In genomic region chr2:112257575-112257974, GRCh38 we compare ENCODE assay signal across 18 cellular contexts. TPM values are rescaled to one million over a fixed set of nuclear protein-coding genes. Genes with fewer than 3 reads are reported as not detected.
DNase-seq lines count a peak whose midpoint lies in the region; FAIRE-seq and TF ChIP-seq lines count a peak whose summit lies in the region.
"Had no signal": no experiment of that assay in that cellular context is flagged by ENCODE, and none has a peak within 500 bp of the region (broad histone marks: within the 10 kb centered on the region; RNA-seq: fewer than 3 reads in every experiment).

No MANE protein-coding gene starts in this region.

- intact Hi-C loops in mammary epithelial cell (cut with micrococcal nuclease) (loop anchor here (5.0 to 10.0 kb wide), 6 partner anchors 63 to 467 kb away; partner anchors contain the start of genes CHCHD5, NT5DC4, TMEM87B and TTL), breast epithelium (cut with DNase I; ENCODE audit: low total_unique reads) (no loop called here), endothelial cell of umbilical vein (cut with micrococcal nuclease) (loop anchor here (5.0 kb wide), 5 partner anchors 120 to 370 kb away; partner anchors contain the start of genes FBLN7, RGPD8 and TMEM87B), uterus (cut with DNase I; ENCODE audit: low total_unique reads) (no loop called here)

- H4K20me1 ChIP-seq in mammary epithelial cell (ENCODE audit: insufficient read depth, low read length) (no peaks in the 10 kb centered on the region), endothelial cell of umbilical vein (replicated peaks; ENCODE audit: control insufficient read depth, extremely low read depth, insufficient read depth, low read length) (no peaks in the 10 kb centered on the region), MM.1S (ENCODE audit: insufficient read depth, low read length) (no peaks in the 10 kb centered on the region)

- H3K36me3 ChIP-seq in mammary epithelial cell (ENCODE audit: insufficient read depth, low read length) (no peaks in the 10 kb centered on the region), breast epithelium (no peaks in the 10 kb centered on the region), endothelial cell of umbilical vein (ENCODE audit: control insufficient read depth in 2 of 2, extremely low read depth in 1 of 2, insufficient read depth in 2 of 2, low read length in 2 of 2) (no peaks in the 10 kb centered on the region), uterus (no peaks in the 10 kb centered on the region), MM.1S (replicated peaks; ENCODE audit: insufficient read depth, low read length) (no peaks in the 10 kb centered on the region)
- H3K36me3 ChIP-seq: heart right ventricle, sigmoid colon, SJSA1 had no signal

- H3K9ac ChIP-seq in mammary epithelial cell (ENCODE audit: insufficient read depth, low read length) (no peak overlapping the region), endothelial cell of umbilical vein (replicated peaks; ENCODE audit: extremely low read depth, insufficient read depth, low read length) (no peak overlapping the region), MM.1S (ENCODE audit: low read length) (no peak overlapping the region)

- 68% methylated on average over 4 of the region's 4 CpGs for WGBS in mammary epithelial cell (ENCODE audit: low coverage, missing lambda C conversion rate)

- dilution Hi-C loops in mammary epithelial cell (cut with HindIII; ENCODE audit: low sequenced_read_pairs) (no loop called here), endothelial cell of umbilical vein (cut with MboI; ENCODE audit: extremely low pct_ligation_motif_present, low sequenced_read_pairs) (no loop called here)

- no peak overlapping the region for H3K4me2 ChIP-seq in mammary epithelial cell (ENCODE audit: insufficient read depth, low read depth, low read length)
- no peak overlapping the region for H3K4me2 ChIP-seq in endothelial cell of umbilical vein (ENCODE audit: insufficient read depth, low read length)
- H3K4me2 ChIP-seq in MM.1S (ENCODE audit: low read depth, low read length) = no peak overlapping the region

- H3K27ac ChIP-seq in mammary epithelial cell (ENCODE audit: insufficient read depth, low read depth, low read length) = no peak overlapping the region
- H3K27ac ChIP-seq in breast epithelium = no peak overlapping the region
- no peak overlapping the region for H3K27ac ChIP-seq in endothelial cell of umbilical vein (ENCODE audit: insufficient read depth, low read depth, low read length)
- no peak overlapping the region for H3K27ac ChIP-seq in uterus
- no peak overlapping the region for H3K27ac ChIP-seq in MM.1S (ENCODE audit: low read length)
- H3K27ac ChIP-seq: heart right ventricle, sigmoid colon, SJSA1 had no signal

- no peak for TF ChIP-seq POLR2A in breast epithelium (IDR thresholded peaks at IDR 0.05)
- TF ChIP-seq POLR2A in endothelial cell of umbilical vein (IDR thresholded peaks at IDR 0.05; ENCODE audit: low read depth, low read length) = no peak
- no peak for TF ChIP-seq POLR2A in uterus (IDR thresholded peaks at IDR 0.05)

- 0 out of 2 replicates have a peak, but pooled peaks cover 3% of the 10 kb centered on the region for H3F3A ChIP-seq in MM.1S (ENCODE audit: insufficient read depth, low read length)

- FAIRE-seq in endothelial cell of umbilical vein (lab: Jason Lieb, UNC) = no peak
- FAIRE-seq: colon, keratinocyte had no signal

- no peak overlapping the region for H3K4me3 ChIP-seq in mammary epithelial cell (replicated peaks in 1 of 3; ENCODE audit: insufficient read depth in 1 of 3, low read depth in 2 of 3, low read length in 3 of 3)
- H3K4me3 ChIP-seq in breast epithelium = no peak overlapping the region
- H3K4me3 ChIP-seq in endothelial cell of umbilical vein (replicated peaks in 1 of 3; ENCODE audit: insufficient read depth in 1 of 3, low read depth in 1 of 3, low read length in 3 of 3) = no peak overlapping the region
- no peak overlapping the region for H3K4me3 ChIP-seq in uterus
- no peak overlapping the region for H3K4me3 ChIP-seq in MM.1S (ENCODE audit: low read length)
- H3K4me3 ChIP-seq: heart right ventricle, sigmoid colon, SJSA1 had no signal

- DNase-seq in mammary epithelial cell = peak; percentile 65
- no peak for DNase-seq in breast epithelium (ENCODE audit: low spot score in 2 of 2)
- DNase-seq in NCI-H226 = peak; percentile 44
- no peak for DNase-seq in endothelial cell of umbilical vein (ENCODE audit: low read depth, low spot score)
- DNase-seq in stromal cell of bone marrow (ENCODE audit: low read depth) = peak; percentile 47
- DNase-seq in LoVo (ENCODE audit: low spot score) = no peak
- DNase-seq in uterus = no peak
- no peak for DNase-seq in MM.1S
- DNase-seq: amniotic stem cell; Caco-2; heart right ventricle; NCI-H345; sigmoid colon; stimulated activated CD4-positive, alpha-beta T cell treated with anti-CD3 and anti-CD28 coated beads, Interleukin-4, amount 100 ng/mL, for 4 hours; trophoblast cell had no signal

- H2AFZ ChIP-seq in mammary epithelial cell (ENCODE audit: low read depth, low read length) (no peak overlapping the region), endothelial cell of umbilical vein (ENCODE audit: low read depth, low read length) (peak overlapping the region; percentile 58), MM.1S (ENCODE audit: low read length) (no peak overlapping the region)

- no peaks in the 10 kb centered on the region for H3K9me3 ChIP-seq in mammary epithelial cell (replicated peaks; ENCODE audit: insufficient read depth, low read length)
- H3K9me3 ChIP-seq in breast epithelium = peaks cover 0 to 2% of the 10 kb centered on the region in 2 donors
- no peaks in the 10 kb centered on the region for H3K9me3 ChIP-seq in endothelial cell of umbilical vein (replicated peaks; ENCODE audit: control insufficient read depth, insufficient read depth, low read length)
- no peaks in the 10 kb centered on the region for H3K9me3 ChIP-seq in uterus
- H3K9me3 ChIP-seq in MM.1S (replicated peaks; ENCODE audit: insufficient read depth, low read length) = no peaks in the 10 kb centered on the region
- H3K9me3 ChIP-seq: Caco-2, sigmoid colon, SJSA1 had no signal

- H3K9me2 ChIP-seq in MM.1S (replicated peaks; ENCODE audit: insufficient read depth, low read length) = no peaks in the 10 kb centered on the region

- H3K79me2 ChIP-seq in mammary epithelial cell (ENCODE audit: insufficient read depth, low read length) (peaks cover 18% of the 10 kb centered on the region), endothelial cell of umbilical vein (ENCODE audit: control insufficient read depth, insufficient read depth, low read length) (peaks cover 6% of the 10 kb centered on the region), MM.1S (ENCODE audit: low read length) (peaks cover 16% of the 10 kb centered on the region)

- in situ Hi-C loops in mammary epithelial cell (cut with MboI; ENCODE audit: low sequenced_read_pairs in 2 of 2) = no loop called here

- H3K4me1 ChIP-seq in mammary epithelial cell (ENCODE audit: insufficient read depth, low read length) = peaks cover 9% of the 10 kb centered on the region
- peaks cover 0 to 6% of the 10 kb centered on the region in 2 donors for H3K4me1 ChIP-seq in breast epithelium
- H3K4me1 ChIP-seq in endothelial cell of umbilical vein (ENCODE audit: control insufficient read depth, extremely low read depth, insufficient read depth, low read length) = peaks cover 13% of the 10 kb centered on the region
- H3K4me1 ChIP-seq in uterus = no peaks in the 10 kb centered on the region
- peaks cover 10% of the 10 kb centered on the region; the same call in 1 of the 2 replicates for H3K4me1 ChIP-seq in MM.1S (ENCODE audit: low read length)

- no peak for TF ChIP-seq CTCF in mammary epithelial cell (conservative IDR thresholded peaks at IDR 0.05 in 1 of 2, IDR thresholded peaks at IDR 0.05 in 1 of 2; ENCODE audit: extremely low read depth in 1 of 2, insufficient read depth in 1 of 2, low read depth in 1 of 2, low read length in 2 of 2)
- TF ChIP-seq CTCF in breast epithelium (IDR thresholded peaks at IDR 0.05) = no peak
- TF ChIP-seq CTCF in endothelial cell of umbilical vein (IDR thresholded peaks at IDR 0.05; ENCODE audit: extremely low read depth in 1 of 2, insufficient read depth in 1 of 2, low read depth in 1 of 2, low read length in 2 of 2) = no peak
- TF ChIP-seq CTCF in uterus (IDR thresholded peaks at IDR 0.05) = no peak
- TF ChIP-seq CTCF in MM.1S (IDR thresholded peaks at IDR 0.05; ENCODE audit: low read length) = no peak

- CTCF ChIA-PET in mammary epithelial cell (lab: Charles Lee; ENCODE audit: low non-redundant PET) = no interaction called here
- CTCF ChIA-PET in endothelial cell of umbilical vein (lab: Charles Lee) = no interaction called here

- no peaks in the 10 kb centered on the region for H3K9me1 ChIP-seq in endothelial cell of umbilical vein (replicated peaks; ENCODE audit: control insufficient read depth, extremely low read depth, insufficient read depth, low read length)

- H3K27me3 ChIP-seq in mammary epithelial cell (ENCODE audit: insufficient read depth, low read length) = peaks cover 2% of the 10 kb centered on the region
- no peaks in the 10 kb centered on the region for H3K27me3 ChIP-seq in breast epithelium
- H3K27me3 ChIP-seq in endothelial cell of umbilical vein (ENCODE audit: control insufficient read depth in 2 of 2, insufficient read depth in 2 of 2, low read length in 2 of 2) = no peaks in the 10 kb centered on the region
- H3K27me3 ChIP-seq in uterus = no peaks in the 10 kb centered on the region
- H3K27me3 ChIP-seq in MM.1S (replicated peaks; ENCODE audit: insufficient read depth, low read length) = no peaks in the 10 kb centered on the region
- H3K27me3 ChIP-seq: heart right ventricle, sigmoid colon, SJSA1 had no signal

- no TSS peak for BruUV-seq in mammary epithelial cell (replicated peaks; lab: Mats Ljungman, UMichigan)
- BruUV-seq in endothelial cell of umbilical vein (replicated peaks; lab: Mats Ljungman, UMichigan) = no TSS peak

- POLR2A ChIA-PET in endothelial cell of umbilical vein (lab: Charles Lee) = no interaction called here

RNA-seq across cellular contexts. Expression of gene ZC3H8, which starts 2.7 kb away (rescaled TPM):
- total RNA-seq in mammary epithelial cell (10 to 100 TPM; 13.8 to 19.9 TPM), breast epithelium (10 to 100 TPM; 17.0 to 38.3 (median 17.0) TPM), endothelial cell of umbilical vein (7.1 and 7.8 TPM in 2 replicates), uterus (10 to 100 TPM in 2 of 4 donors, 1 to 10 TPM in 2; 1.8 to 42.0 (median 10.2) TPM)
- polyA plus RNA-seq in mammary epithelial cell (3.7 TPM), endothelial cell of umbilical vein (0.95 and 1.4 TPM in 2 replicates)
- polyA minus RNA-seq in mammary epithelial cell (not detected), endothelial cell of umbilical vein (1.4 and 1.8 TPM in 2 replicates)
- polyA plus RNA-seq in endothelial cell of umbilical vein (2011; cell fraction: cytosol; rRNA removed) = 1.8 and 2.5 TPM in 2 replicates
- polyA plus RNA-seq in endothelial cell of umbilical vein (2011; cell fraction: nucleus; rRNA removed) = 4.5 and 11.2 TPM in 2 replicates
- polyA plus RNA-seq in endothelial cell of umbilical vein (2012) = 7.8 and 9.3 TPM in 2 replicates
- 1.8 TPM for polyA minus RNA-seq in endothelial cell of umbilical vein (2011; cell fraction: cytosol; rRNA and poly(A)+ RNA removed)
- polyA minus RNA-seq in endothelial cell of umbilical vein (2011; cell fraction: nucleus; rRNA and poly(A)+ RNA removed) = 3.8 and 6.3 TPM in 2 replicates

RNA-seq across cellular contexts. Expression of gene ZC3H6, which starts 17.8 kb away (rescaled TPM):
- total RNA-seq in mammary epithelial cell = 10 to 100 TPM in 1 of 2 donors, 1 to 10 TPM in 1; 6.0 to 10.6 TPM
- 0.58 TPM for polyA plus RNA-seq in mammary epithelial cell
- polyA minus RNA-seq in mammary epithelial cell = 4.4 TPM
- 10 to 100 TPM; 14.4 to 20.3 (median 18.2) TPM for total RNA-seq in breast epithelium
- total RNA-seq in endothelial cell of umbilical vein = 2.5 and 3.0 TPM in 2 replicates
- 0.43 and 0.46 TPM in 2 replicates for polyA plus RNA-seq in endothelial cell of umbilical vein
- polyA plus RNA-seq in endothelial cell of umbilical vein (2011; cell fraction: cytosol; rRNA removed) = 0.41 and 0.62 TPM in 2 replicates
- polyA plus RNA-seq in endothelial cell of umbilical vein (2011; cell fraction: nucleus; rRNA removed) = 1.2 and 1.5 TPM in 2 replicates
- polyA plus RNA-seq in endothelial cell of umbilical vein (2012) = 1.4 and 2.0 TPM in 2 replicates
- polyA minus RNA-seq in endothelial cell of umbilical vein = 2.2 and 2.5 TPM in 2 replicates
- 0.72 TPM for polyA minus RNA-seq in endothelial cell of umbilical vein (2011; cell fraction: cytosol; rRNA and poly(A)+ RNA removed)
- polyA minus RNA-seq in endothelial cell of umbilical vein (2011; cell fraction: nucleus; rRNA and poly(A)+ RNA removed) = 1.4 and 1.6 TPM in 2 replicates
- 10 to 100 TPM in 3 of 4 donors, 1 to 10 TPM in 1; 4.9 to 41.0 (median 12.8) TPM for total RNA-seq in uterus

Comparison
In these comparisons a context has a peak if more than half of its experiments do, and no peak if none do; other contexts are left out.
1. DNase-seq: peak in mammary epithelial cell (single experiment), NCI-H226 (single experiment) and stromal cell of bone marrow (single experiment); none in breast epithelium (0 of 2), endothelial cell of umbilical vein (single experiment), LoVo (single experiment), uterus (0 of 2) and MM.1S (single experiment).
2. intact Hi-C loops: an anchor here in mammary epithelial cell (5.0 to 10.0 kb wide) and endothelial cell of umbilical vein (5.0 kb wide); none called in breast epithelium and uterus.